Comparison of ENCODE assay signal across 14 cellular contexts in genomic region chr3:187227658-187228258, GRCh38. TPM values are rescaled to one million over a fixed set of nuclear protein-coding genes. Genes with fewer than 3 reads are reported as not detected.
A peak's percentile ranks its signal among the peaks of the same experiment; 100 is the strongest.
DNase-seq lines count a peak whose midpoint lies in the region; ATAC-seq and TF ChIP-seq lines count a peak whose summit lies in the region.
"Had no signal": no experiment of that assay in that cellular context is flagged by ENCODE, and none has a peak within 500 bp of the region (broad histone marks: within the 10 kb centered on the region; RNA-seq: fewer than 3 reads in every experiment).

No MANE protein-coding gene starts in this region.

- H3K27me3 ChIP-seq in RWPE2 (ENCODE audit: insufficient read depth, poor library complexity, severe bottlenecking) = peaks cover 3% of the 10 kb centered on the region
- no peaks in the 10 kb centered on the region for H3K27me3 ChIP-seq in fibroblast of lung (ENCODE audit: control insufficient read depth, insufficient read depth, low read length)
- no peaks in the 10 kb centered on the region for H3K27me3 ChIP-seq in thoracic aorta (replicated peaks; ENCODE audit: insufficient read depth)
- H3K27me3 ChIP-seq: dorsolateral prefrontal cortex had no signal

- no peak overlapping the region for H3K9ac ChIP-seq in fibroblast of lung (ENCODE audit: insufficient read depth, low read length)

- H3K79me2 ChIP-seq in fibroblast of lung (ENCODE audit: control insufficient read depth, insufficient read depth, low read length) = no peaks in the 10 kb centered on the region

- H4K20me1 ChIP-seq in fibroblast of lung (ENCODE audit: control insufficient read depth, extremely low read depth, insufficient read depth, low read length) = no peaks in the 10 kb centered on the region

- ATAC-seq in RWPE2 (ENCODE audit: low read depth) (peak; percentile 83), thoracic aorta (ENCODE audit: insufficient number of reproducible peaks, low FRiP score, low read depth) (peak; percentile 59)

- H3K4me1 ChIP-seq in RWPE2 (ENCODE audit: insufficient read depth, poor library complexity, severe bottlenecking) (no peaks in the 10 kb centered on the region), fibroblast of lung (ENCODE audit: control insufficient read depth, extremely low read depth, insufficient read depth, low read length) (peaks cover 11% of the 10 kb centered on the region), thoracic aorta (ENCODE audit: control insufficient read depth in 1 of 2, low read depth in 2 of 2) (peaks cover 10 to 16% of the 10 kb centered on the region in 2 donors)

- H2AFZ ChIP-seq in fibroblast of lung (ENCODE audit: low read length) = no peak overlapping the region

- H3K4me3 ChIP-seq in RWPE2 (ENCODE audit: severe bottlenecking) = no peak overlapping the region
- H3K4me3 ChIP-seq in fibroblast of lung (replicated peaks in 1 of 4; ENCODE audit: control extremely low read depth in 1 of 4, insufficient read depth in 1 of 4, low read depth in 3 of 4, low read length in 4 of 4) = no peak overlapping the region
- H3K4me3 ChIP-seq in thoracic aorta = no peak overlapping the region
- H3K4me3 ChIP-seq: dorsolateral prefrontal cortex had no signal

- H3K9me3 ChIP-seq in RWPE2 (ENCODE audit: severe bottlenecking) = no peaks in the 10 kb centered on the region
- no peaks in the 10 kb centered on the region for H3K9me3 ChIP-seq in fibroblast of lung (ENCODE audit: control insufficient read depth, insufficient read depth, low read depth, low read length)
- no peaks in the 10 kb centered on the region for H3K9me3 ChIP-seq in thoracic aorta

- H3K27ac ChIP-seq in RWPE2 (ENCODE audit: poor library complexity, severe bottlenecking) = no peak overlapping the region
- peak overlapping the region; percentile 21 for H3K27ac ChIP-seq in fibroblast of lung (ENCODE audit: insufficient read depth, low read length)
- H3K27ac ChIP-seq in thoracic aorta = peak overlapping the region in 1 of 2 donors; percentile 24
- H3K27ac ChIP-seq: dorsolateral prefrontal cortex had no signal

- no peak for TF ChIP-seq CTCF in RWPE2 (IDR thresholded peaks at IDR 0.05; ENCODE audit: poor library complexity, severe bottlenecking)
- TF ChIP-seq CTCF in fibroblast of lung (conservative IDR thresholded peaks at IDR 0.05 in 1 of 2, IDR thresholded peaks at IDR 0.05 in 1 of 2; ENCODE audit: low read depth in 1 of 2, low read length in 2 of 2) = no peak
- TF ChIP-seq CTCF in thoracic aorta (IDR thresholded peaks at IDR 0.05) = no peak

- peak overlapping the region; percentile 37 for H3K4me2 ChIP-seq in fibroblast of lung (ENCODE audit: extremely low read depth, insufficient read depth, low read length)

- H3K36me3 ChIP-seq in RWPE2 (ENCODE audit: low read depth) (no peaks in the 10 kb centered on the region), fibroblast of lung (ENCODE audit: control insufficient read depth, insufficient read depth, low read length) (no peaks in the 10 kb centered on the region), thoracic aorta (no peaks in the 10 kb centered on the region)

- DNase-seq in GM04504 (ENCODE audit: low read depth) = peak; percentile 48
- DNase-seq in RWPE2 (ENCODE audit: low spot score) = no peak
- peak; percentile 50 to 87 for DNase-seq in fibroblast of lung (ENCODE audit: low read depth in 2 of 2)
- DNase-seq in thoracic aorta (ENCODE audit: low spot score) = no peak
- DNase-seq in RPMI8226 = no peak
- DNase-seq in stimulated activated CD4-positive, alpha-beta T cell treated with anti-CD3 and anti-CD28 coated beads, Interleukin-2, amount 100 ng/mL, for 24 hours = no peak
- DNase-seq in medulla oblongata (ENCODE audit: extremely low spot score) = no peak
- DNase-seq: activated CD4-positive, CD25-positive, alpha-beta regulatory T cell treated with anti-CD3 and anti-CD28 coated beads, Interleukin-2, amount 50 U/mL, for 72 hours; activated T-cell treated with anti-CD3 and anti-CD28 coated beads for 4 hours; COR-L47; dorsolateral prefrontal cortex; Karpas-422; NCI-H2029 had no signal

RNA-seq across cellular contexts. Expression of gene RTP1, which starts 30.5 kb away (rescaled TPM):
- under 0.01 TPM in 1 of 2 replicates, not detected in the other for total RNA-seq in fibroblast of lung
- not detected in 2 replicates for polyA plus RNA-seq in fibroblast of lung
- polyA plus RNA-seq in fibroblast of lung (2012) = not detected in 2 replicates
- polyA minus RNA-seq in fibroblast of lung (ENCODE audit: low replicate concordance) = not detected in 2 replicates
- under 1 TPM in 1 of 2 donors, not detected in 1; 0.27 TPM for total RNA-seq in thoracic aorta
- total RNA-seq: skeletal muscle tissue had no signal

Comparison
In these comparisons a context has a peak if more than half of its experiments do, and no peak if none do; other contexts are left out.
1. DNase-seq: peak in GM04504 (single experiment) and fibroblast of lung (2 of 2); none in RWPE2 (single experiment), thoracic aorta (single experiment), RPMI8226 (single experiment), stimulated activated CD4-positive, alpha-beta T cell treated with anti-CD3 and anti-CD28 coated beads, Interleukin-2, amount 100 ng/mL, for 24 hours (0 of 2) and medulla oblongata (single experiment).